ENCODE assay signal across 19 cellular contexts in genomic region chr6:14132244-14133220, GRCh38. TPM values are rescaled to one million over a fixed set of nuclear protein-coding genes. Genes with fewer than 3 reads are reported as not detected.
DNase-seq lines count a peak whose midpoint lies in the region; ATAC-seq and TF ChIP-seq lines count a peak whose summit lies in the region.
"Had no signal": no experiment of that assay in that cellular context is flagged by ENCODE, and none has a peak within 500 bp of the region (broad histone marks: within the 10 kb centered on the region; RNA-seq: fewer than 3 reads in every experiment).

No MANE protein-coding gene starts in this region.

- H3K27me3 Mint-ChIP-seq in T-helper 17 cell (no peaks in the 10 kb centered on the region), nephron (ENCODE audit: low read depth) (peaks cover 12% of the 10 kb centered on the region)
- H3K27me3 Mint-ChIP-seq in activated T-helper 2 cell treated with anti-CD3 and anti-CD28 coated beads, Interferon-gamma antibody, Interleukin-2, Interleukin-4, amounts not matched to agents 10 μg/mL and 5 μg/mL and 100 μg/mL, durations not matched to agents 14 hours and 24 hours and 36 hours (ENCODE audit: low read depth) = no peaks in the 10 kb centered on the region
- H3K27me3 Mint-ChIP-seq: CD4-positive, CD25-positive, alpha-beta regulatory T cell had no signal

- H3K36me3 Mint-ChIP-seq in T-helper 17 cell (ENCODE audit: low read depth) (peaks cover 21% of the 10 kb centered on the region), nephron (ENCODE audit: low read depth) (peaks cover 15% of the 10 kb centered on the region)
- peaks cover 88% of the 10 kb centered on the region for H3K36me3 Mint-ChIP-seq in activated T-helper 2 cell treated with anti-CD3 and anti-CD28 coated beads, Interferon-gamma antibody, Interleukin-2, Interleukin-4, amounts not matched to agents 10 μg/mL and 5 μg/mL and 100 μg/mL, durations not matched to agents 14 hours and 24 hours and 36 hours (ENCODE audit: low read depth)

- intact Hi-C loops in activated T-helper 2 cell treated with anti-CD3 and anti-CD28 coated beads, Interferon-gamma antibody, Interleukin-2, Interleukin-4, amounts not matched to agents 10 μg/mL and 5 μg/mL and 100 μg/mL, durations not matched to agents 14 hours and 24 hours and 36 hours (cut with micrococcal nuclease) = no loop called here

- H3K4me1 Mint-ChIP-seq in T-helper 17 cell = peaks cover 20% of the 10 kb centered on the region
- H3K4me1 Mint-ChIP-seq in nephron = peaks cover 50% of the 10 kb centered on the region
- H3K4me1 Mint-ChIP-seq in activated T-helper 2 cell treated with anti-CD3 and anti-CD28 coated beads, Interferon-gamma antibody, Interleukin-2, Interleukin-4, amounts not matched to agents 10 μg/mL and 5 μg/mL and 100 μg/mL, durations not matched to agents 14 hours and 24 hours and 36 hours (ENCODE audit: low read depth) = peaks cover 33% of the 10 kb centered on the region

- peak overlapping the region; percentile 31 for H3K4me3 Mint-ChIP-seq in T-helper 17 cell
- no peak overlapping the region for H3K4me3 Mint-ChIP-seq in nephron
- no peak overlapping the region for H3K4me3 Mint-ChIP-seq in activated T-helper 2 cell treated with anti-CD3 and anti-CD28 coated beads, Interferon-gamma antibody, Interleukin-2, Interleukin-4, amounts not matched to agents 10 μg/mL and 5 μg/mL and 100 μg/mL, durations not matched to agents 14 hours and 24 hours and 36 hours (ENCODE audit: low read depth)
- H3K4me3 Mint-ChIP-seq: CD4-positive, CD25-positive, alpha-beta regulatory T cell had no signal

- no peaks in the 10 kb centered on the region for H3K9me3 Mint-ChIP-seq in nephron
- no peaks in the 10 kb centered on the region for H3K9me3 Mint-ChIP-seq in activated T-helper 2 cell treated with anti-CD3 and anti-CD28 coated beads, Interferon-gamma antibody, Interleukin-2, Interleukin-4, amounts not matched to agents 10 μg/mL and 5 μg/mL and 100 μg/mL, durations not matched to agents 14 hours and 24 hours and 36 hours

- no peaks in the 10 kb centered on the region for H3K9me3 ChIP-seq in T-helper 17 cell (ENCODE audit: control insufficient read depth, low read length, poor library complexity, severe bottlenecking)
- H3K9me3 ChIP-seq: SJCRH30 had no signal

- ATAC-seq in T-helper 17 cell (no peak), left lobe of liver (peak; percentile 56), HG03460 (IDR thresholded peaks at IDR 0.05; ENCODE audit: unreplicated experiment) (no peak)
- ATAC-seq: Right ventricle myocardium inferior, SK-N-SH treated with all-trans-retinoic acid at 6 μM for 48 hours had no signal

- H3K27ac Mint-ChIP-seq in T-helper 17 cell (peak overlapping the region; percentile 47), nephron (peak overlapping the region in 2 of 3 experiments; percentile 21 to 32)
- no peak overlapping the region for H3K27ac Mint-ChIP-seq in activated T-helper 2 cell treated with anti-CD3 and anti-CD28 coated beads, Interferon-gamma antibody, Interleukin-2, Interleukin-4, amounts not matched to agents 10 μg/mL and 5 μg/mL and 100 μg/mL, durations not matched to agents 14 hours and 24 hours and 36 hours
- H3K27ac Mint-ChIP-seq: CD4-positive, CD25-positive, alpha-beta regulatory T cell had no signal

- DNase-seq in T-helper 17 cell (no peak), left lobe of liver (ENCODE audit: low spot score) (no peak), DMS53 treated with DMSO at 0.1 percent for 48 hours (lab: John Stamatoyannopoulos, UW; ENCODE audit: unreplicated experiment) (no peak)
- DNase-seq in stimulated activated CD8-positive, alpha-beta memory T cell treated with anti-CD3 and anti-CD28 coated beads, Interleukin-4, amount 100 ng/mL, for 48 hours = no peak
- DNase-seq in activated T-helper 2 cell treated with anti-CD3 and anti-CD28 coated beads, Interferon-gamma antibody, Interleukin-2, Interleukin-4, amounts not matched to agents 10 μg/mL and 5 μg/mL and 100 μg/mL, durations not matched to agents 14 hours and 24 hours and 36 hours (ENCODE audit: low spot score) = no peak
- DNase-seq: CD4-positive, CD25-positive, alpha-beta regulatory T cell; DMS153; HCEC 1CT; KBM-7; NCI-H2029; NCI-H446 treated with DMSO at 0.1 percent for 48 hours; NCI-H526; NCI-H82; PC-9; SJCRH30 had no signal

- TF ChIP-seq CTCF in nephron (IDR thresholded peaks at IDR 0.05; ENCODE audit: unreplicated experiment in 3 of 3) = no peak

RNA-seq across cellular contexts. Expression of gene CD83, which starts 15.0 kb away (rescaled TPM):
- 10 to 100 TPM; 62.3 to 78.7 TPM for total RNA-seq in T-helper 17 cell
- total RNA-seq in left lobe of liver = 0.38 TPM
- total RNA-seq in activated T-helper 2 cell treated with anti-CD3 and anti-CD28 coated beads, Interferon-gamma antibody, Interleukin-2, Interleukin-4, amounts not matched to agents 10 μg/mL and 5 μg/mL and 100 μg/mL, durations not matched to agents 14 hours and 24 hours and 36 hours = 145 and 150 TPM in 2 replicates

Comparison
In these comparisons a context has a peak if more than half of its experiments do, and no peak if none do; other contexts are left out.
1. RNA of gene CD83, which starts 15.0 kb away (total RNA-seq): 145 to 150 TPM in activated T-helper 2 cell treated with anti-CD3 and anti-CD28 coated beads, Interferon-gamma antibody, Interleukin-2, Interleukin-4, amounts not matched to agents 10 μg/mL and 5 μg/mL and 100 μg/mL, durations not matched to agents 14 hours and 24 hours and 36 hours and 62.3 to 78.7 TPM in T-helper 17 cell; 0.38 TPM in left lobe of liver (single experiment); every median in the first group is over 10 times any median in the second.